ENCODE assay signal across 19 cellular contexts in genomic region chr7:80186721-80187120, GRCh38. TPM values are rescaled to one million over a fixed set of nuclear protein-coding genes. Genes with fewer than 3 reads are reported as not detected.
A peak's percentile ranks its signal among the peaks of the same experiment; 100 is the strongest.
DNase-seq lines count a peak whose midpoint lies in the region; ATAC-seq, FAIRE-seq and TF ChIP-seq lines count a peak whose summit lies in the region.
"Had no signal": no experiment of that assay in that cellular context is flagged by ENCODE, and none has a peak within 500 bp of the region (broad histone marks: within the 10 kb centered on the region; RNA-seq: fewer than 3 reads in every experiment).

No MANE protein-coding gene starts in this region.

- no peak overlapping the region for H3K4ac ChIP-seq in H9 (ENCODE audit: low read depth, low read length)

- peaks cover 4% of the 10 kb centered on the region for H3K79me1 ChIP-seq in H9 (ENCODE audit: insufficient read depth, low read depth, low read length, poor library complexity, severe bottlenecking)

- no peak overlapping the region for H3K4me3 Mint-ChIP-seq in H9
- H3K4me3 Mint-ChIP-seq: activated B cell treated with CpG ODN at 0.5 μM for 24 hours; stimulated activated memory B cell treated with anti-CD40 and anti-IgM and Interleukin-4, amounts not matched to agents 10 μg/mL and 1 μg/mL and 100 μg/mL, for 72 hours; T-cell had no signal

- DNase-seq in H9 (no peak), SK-MEL-5 (ENCODE audit: low read depth, low spot score) (peak; percentile 83), frontal cortex (ENCODE audit: low spot score in 2 of 2) (no peak), putamen (ENCODE audit: low spot score) (peak; percentile 90), amniotic stem cell (lab: John Stamatoyannopoulos, UW) (no peak), NOMO-1 treated with dmso at 0.1 percent for 144 hours (lab: John Stamatoyannopoulos, UW; ENCODE audit: unreplicated experiment) (no peak), left cardiac atrium (no peak)
- DNase-seq: activated B cell treated with CpG ODN at 0.5 μM for 24 hours; activated naive CD4-positive, alpha-beta T cell; body of pancreas; mesenchymal stem cell; NCI-H2029; NCI-H526; RPMI8226; T-cell; uterus had no signal

- no peak overlapping the region for H3K23ac ChIP-seq in H9 (ENCODE audit: insufficient read length, low read depth, low read length)

- no peak overlapping the region for H3K9ac ChIP-seq in H9 (ENCODE audit: extremely low read depth, insufficient read length, low read length)
- H3K9ac ChIP-seq: BLaER1 treated with 17β-estradiol and CSF1 and Interleukin-3, amounts not matched to agents 10 nM and 100 nM had no signal

- H4K5ac ChIP-seq in H9 (ENCODE audit: insufficient read length, low read depth, low read length): no peak overlapping the region

- peaks cover 5% of the 10 kb centered on the region; the same call in 1 of the 2 replicates for H3K79me2 ChIP-seq in H9 (ENCODE audit: insufficient read depth, low read length)

- no peak overlapping the region for H2BK5ac ChIP-seq in H9 (ENCODE audit: insufficient read length, low read length)

- no peaks in the 10 kb centered on the region for H3K9me3 Mint-ChIP-seq in H9
- H3K9me3 Mint-ChIP-seq: activated B cell treated with CpG ODN at 0.5 μM for 24 hours had no signal

- no peak overlapping the region for H4K91ac ChIP-seq in H9 (ENCODE audit: insufficient read length, low read depth, low read length)

- no peak overlapping the region for H3K18ac ChIP-seq in H9 (ENCODE audit: insufficient read length, low read depth, low read length)

- H3K36me3 Mint-ChIP-seq in H9 (ENCODE audit: insufficient read depth in 1 of 3, low read depth in 3 of 3): peaks cover 2 to 5% (median 3%) of the 10 kb centered on the region in 3 experiments; a peak in 5 of 7 replicates
- H3K36me3 Mint-ChIP-seq: stimulated activated memory B cell treated with anti-CD40 and anti-IgM and Interleukin-4, amounts not matched to agents 10 μg/mL and 1 μg/mL and 100 μg/mL, for 72 hours; T-cell had no signal

- H3K23me2 ChIP-seq in H9 (ENCODE audit: insufficient read length, low read depth, low read length, poor library complexity, severe bottlenecking): no peaks in the 10 kb centered on the region

- H3K4me1 ChIP-seq in H9 (ENCODE audit: insufficient read depth, low read length): peaks cover 23% of the 10 kb centered on the region
- H3K4me1 ChIP-seq: BLaER1 treated with 17β-estradiol and CSF1 and Interleukin-3, amounts not matched to agents 10 nM and 100 nM; uterus had no signal

- no peak overlapping the region for H2BK120ac ChIP-seq in H9 (ENCODE audit: low read depth, low read length, poor library complexity, severe bottlenecking)

- no peak overlapping the region for H3K56ac ChIP-seq in H9 (ENCODE audit: insufficient read length, low read depth, low read length)

- H4K8ac ChIP-seq in H9 (replicated peaks; ENCODE audit: insufficient read length, low read depth, low read length): no peak overlapping the region

- in situ Hi-C loops in SK-MEL-5 (cut with HindIII; ENCODE audit: low pct_unique_long_range_greater_than_20kb, low sequenced_read_pairs): no loop called here

- H3T11ph ChIP-seq in H9 (ENCODE audit: low read length): no peak overlapping the region

- peak; percentile 55 for FAIRE-seq in frontal cortex (lab: Jason Lieb, UNC)
- FAIRE-seq: GM12891 had no signal

- no peak overlapping the region for H3K4me2 ChIP-seq in H9 (ENCODE audit: insufficient read depth, insufficient read length, low read length)
- H3K4me2 ChIP-seq: BLaER1 treated with 17β-estradiol and CSF1 and Interleukin-3, amounts not matched to agents 10 nM and 100 nM had no signal

- H3K9me3 ChIP-seq in H9 (ENCODE audit: control insufficient read depth, low read depth, low read length): no peaks in the 10 kb centered on the region
- H3K9me3 ChIP-seq: body of pancreas, uterus had no signal

- no peak for TF ChIP-seq CTCF in H9 (conservative IDR thresholded peaks at IDR 0.05)

- no peak overlapping the region for H3K14ac ChIP-seq in H9 (ENCODE audit: insufficient read depth, low read length)

- no peak overlapping the region for H2AK5ac ChIP-seq in H9 (ENCODE audit: insufficient read length, low read length)

- ATAC-seq in left cardiac atrium: no peak
- ATAC-seq: body of pancreas; stimulated activated memory B cell treated with anti-CD40 and anti-IgM and Interleukin-4, amounts not matched to agents 10 μg/mL and 1 μg/mL and 100 μg/mL, for 72 hours; T-cell had no signal

- H3K27me3 ChIP-seq in H9 (ENCODE audit: insufficient read depth, low read length): no peaks in the 10 kb centered on the region
- H3K27me3 ChIP-seq: BLaER1 treated with 17β-estradiol and CSF1 and Interleukin-3, amounts not matched to agents 10 nM and 100 nM; body of pancreas; uterus had no signal

- H3K27ac ChIP-seq in H9 (ENCODE audit: insufficient read length, low read depth, low read length): no peak overlapping the region
- H3K27ac ChIP-seq: BLaER1 treated with 17β-estradiol and CSF1 and Interleukin-3, amounts not matched to agents 10 nM and 100 nM; body of pancreas; uterus had no signal

- H2BK15ac ChIP-seq in H9 (ENCODE audit: low read depth, low read length): no peak overlapping the region

- H3K4me1 Mint-ChIP-seq in H9: peaks cover 54 to 63% of the 10 kb centered on the region in 2 experiments
- H3K4me1 Mint-ChIP-seq: activated B cell treated with CpG ODN at 0.5 μM for 24 hours; stimulated activated memory B cell treated with anti-CD40 and anti-IgM and Interleukin-4, amounts not matched to agents 10 μg/mL and 1 μg/mL and 100 μg/mL, for 72 hours had no signal

- no peak overlapping the region for H2BK20ac ChIP-seq in H9 (ENCODE audit: low read depth, low read length, poor library complexity, severe bottlenecking)

- H3K27me3 Mint-ChIP-seq in H9 (ENCODE audit: low read depth): no peaks in the 10 kb centered on the region
- H3K27me3 Mint-ChIP-seq: activated B cell treated with CpG ODN at 0.5 μM for 24 hours; stimulated activated memory B cell treated with anti-CD40 and anti-IgM and Interleukin-4, amounts not matched to agents 10 μg/mL and 1 μg/mL and 100 μg/mL, for 72 hours; T-cell had no signal

- no peak overlapping the region for H2AFZ ChIP-seq in H9 (ENCODE audit: low read length)

- H2BK12ac ChIP-seq in H9 (ENCODE audit: insufficient read length, low read depth, low read length): no peak overlapping the region

- peak overlapping the region; percentile 8 to 77 (median 72); a peak in 5 of 7 replicates for H3K27ac Mint-ChIP-seq in H9
- H3K27ac Mint-ChIP-seq: activated B cell treated with CpG ODN at 0.5 μM for 24 hours; stimulated activated memory B cell treated with anti-CD40 and anti-IgM and Interleukin-4, amounts not matched to agents 10 μg/mL and 1 μg/mL and 100 μg/mL, for 72 hours; T-cell had no signal

- no peaks in the 10 kb centered on the region for H4K20me1 ChIP-seq in H9 (ENCODE audit: control insufficient read depth, insufficient read depth, insufficient read length)
- H4K20me1 ChIP-seq: BLaER1 treated with 17β-estradiol and CSF1 and Interleukin-3, amounts not matched to agents 10 nM and 100 nM had no signal

- intact Hi-C loops in left cardiac atrium (cut with DNase I): no loop called here

RNA-seq across cellular contexts. Expression of gene GNAI1, which starts 52.1 kb away (rescaled TPM):
- total RNA-seq in H9 (2021) (14.1 and 14.8 TPM in 2 replicates), frontal cortex (152 TPM), left cardiac atrium (10 to 100 TPM; 16.0 to 18.4 TPM)
- 54.9 and 59.5 TPM in 2 replicates for total RNA-seq in SK-MEL-5 (2014; rRNA removed; shearing (Covaris generic))
- polyA plus RNA-seq in SK-MEL-5 (2015; cell fraction: cytosol; rRNA removed): 30.2 and 44.6 TPM in 2 replicates
- polyA plus RNA-seq in SK-MEL-5 (2015; cell fraction: nucleus; rRNA removed): 10.2 and 16.1 TPM in 2 replicates

Comparison
In these comparisons a context has a peak if more than half of its experiments do, and no peak if none do; other contexts are left out.
1. DNase-seq: peak in SK-MEL-5 (single experiment) and putamen (single experiment); none in H9 (single experiment), frontal cortex (0 of 2), amniotic stem cell (single experiment), NOMO-1 treated with dmso at 0.1 percent for 144 hours (single experiment) and left cardiac atrium (single experiment).